In the genomic region with DNA sequence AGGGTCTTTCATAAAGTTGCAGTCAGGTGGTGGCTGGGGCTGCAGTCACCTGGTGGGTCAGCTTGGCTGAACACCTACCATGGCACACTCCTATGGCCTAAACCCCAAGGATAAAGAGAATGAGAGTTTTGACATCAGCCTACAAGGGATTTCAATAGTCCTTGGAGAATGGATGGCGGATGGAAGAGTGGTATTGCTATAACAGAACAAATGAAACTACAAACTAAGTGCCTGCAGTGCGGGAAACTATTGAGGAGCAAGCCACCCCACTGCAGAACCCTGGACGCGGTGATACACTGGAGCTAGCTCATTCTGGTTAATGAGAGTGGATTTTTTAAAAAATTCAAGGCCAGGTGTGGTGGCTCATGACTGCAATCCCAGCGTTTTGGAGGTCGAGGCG, we compare ENCODE assay signal across 10 cellular contexts. TPM values are rescaled to one million over a fixed set of nuclear protein-coding genes. Genes with fewer than 3 reads are reported as not detected.
DNase-seq lines count a peak whose midpoint lies in the region; ATAC-seq and TF ChIP-seq lines count a peak whose summit lies in the region.
"Had no signal": no experiment of that assay in that cellular context is flagged by ENCODE, and none has a peak within 500 bp of the region (broad histone marks: within the 10 kb centered on the region; RNA-seq: fewer than 3 reads in every experiment).

No MANE protein-coding gene starts in this region.

- TF ChIP-seq CTCF in activated CD8-positive, alpha-beta T cell treated with anti-CD3 and anti-CD28 coated beads for 36 hours (IDR thresholded peaks at IDR 0.05), result no peak

- POLR2A ChIA-PET in activated CD8-positive, alpha-beta T cell treated with anti-CD3 and anti-CD28 coated beads for 36 hours (lab: Charles Lee), result no interaction called here

- CTCF ChIA-PET in activated CD8-positive, alpha-beta T cell treated with anti-CD3 and anti-CD28 coated beads for 36 hours (lab: Charles Lee), result interaction anchor here (3.0 kb wide), 1 partner anchor 106 kb away, joined by 11 read pairs; no protein-coding TSS in a partner anchor

- no peak for DNase-seq in stimulated activated naive CD8-positive, alpha-beta T cell treated with anti-CD3 and anti-CD28 coated beads, Interleukin-15, Interleukin-2, amounts not matched to agents 100 U/mL and 50 U/mL, for 24 hours
- DNase-seq in activated CD8-positive, alpha-beta T cell treated with anti-CD3 and anti-CD28 coated beads for 36 hours, result no peak
- no peak for DNase-seq in stimulated activated CD4-positive, alpha-beta T cell treated with anti-CD3 and anti-CD28 coated beads, Interleukin-12 subunit alpha, Interleukin-12 subunit beta, amount 100 ng/mL, for 4 hours
- DNase-seq in effector memory CD4-positive, alpha-beta T cell, result no peak
- no peak for DNase-seq in NK-92 (lab: John Stamatoyannopoulos, UW; ENCODE audit: unreplicated experiment)
- DNase-seq: COR-L47, NCI-H1694 had no signal

- H3K27me3 ChIP-seq in iPS-20b (ENCODE audit: insufficient read depth, low read length), result no peaks in the 10 kb centered on the region
- no peaks in the 10 kb centered on the region for H3K27me3 ChIP-seq in effector memory CD4-positive, alpha-beta T cell (replicated peaks; ENCODE audit: control insufficient read depth, insufficient read depth, low read length, poor library complexity, severe bottlenecking)

- peaks cover 4% of the 10 kb centered on the region for H3K36me3 Mint-ChIP-seq in stimulated activated naive CD8-positive, alpha-beta T cell treated with anti-CD3 and anti-CD28 coated beads, Interleukin-15, Interleukin-2, amounts not matched to agents 100 ng/mL and 50 ng/mL, for 24 hours (ENCODE audit: low read depth)
- peaks cover 3% of the 10 kb centered on the region for H3K36me3 Mint-ChIP-seq in activated CD8-positive, alpha-beta T cell treated with anti-CD3 and anti-CD28 coated beads for 36 hours (ENCODE audit: low read depth)

- intact Hi-C loops in activated CD8-positive, alpha-beta T cell treated with anti-CD3 and anti-CD28 coated beads for 36 hours (cut with micrococcal nuclease), result loop anchor here (5.0 kb wide), 1 partner anchor 67 kb away; no protein-coding TSS in a partner anchor

- no peak overlapping the region for H3K27ac ChIP-seq in iPS-20b (ENCODE audit: low read length)
- H3K27ac ChIP-seq in effector memory CD4-positive, alpha-beta T cell (ENCODE audit: insufficient read depth, low read length, poor library complexity, severe bottlenecking), result no peak overlapping the region

- H3K9me3 Mint-ChIP-seq in stimulated activated naive CD8-positive, alpha-beta T cell treated with anti-CD3 and anti-CD28 coated beads, Interleukin-15, Interleukin-2, amounts not matched to agents 100 ng/mL and 50 ng/mL, for 24 hours, result no peaks in the 10 kb centered on the region
- H3K9me3 Mint-ChIP-seq in activated CD8-positive, alpha-beta T cell treated with anti-CD3 and anti-CD28 coated beads for 36 hours, result no peaks in the 10 kb centered on the region

- no peaks in the 10 kb centered on the region for H3K27me3 Mint-ChIP-seq in stimulated activated naive CD8-positive, alpha-beta T cell treated with anti-CD3 and anti-CD28 coated beads, Interleukin-15, Interleukin-2, amounts not matched to agents 100 ng/mL and 50 ng/mL, for 24 hours
- no peaks in the 10 kb centered on the region for H3K27me3 Mint-ChIP-seq in activated CD8-positive, alpha-beta T cell treated with anti-CD3 and anti-CD28 coated beads for 36 hours

- H3K4me3 ChIP-seq in iPS-20b (ENCODE audit: low read length), result peak overlapping the region; percentile 74; the same call in 1 of the 2 replicates
- no peak overlapping the region for H3K4me3 ChIP-seq in effector memory CD4-positive, alpha-beta T cell (ENCODE audit: insufficient read depth, low read depth, low read length, poor library complexity, severe bottlenecking)

- peaks cover 37% of the 10 kb centered on the region for H3K4me1 Mint-ChIP-seq in stimulated activated naive CD8-positive, alpha-beta T cell treated with anti-CD3 and anti-CD28 coated beads, Interleukin-15, Interleukin-2, amounts not matched to agents 100 ng/mL and 50 ng/mL, for 24 hours (ENCODE audit: low read depth)
- peaks cover 21% of the 10 kb centered on the region for H3K4me1 Mint-ChIP-seq in activated CD8-positive, alpha-beta T cell treated with anti-CD3 and anti-CD28 coated beads for 36 hours (ENCODE audit: low read depth)

- no peak for ATAC-seq in stimulated activated naive CD8-positive, alpha-beta T cell treated with anti-CD3 and anti-CD28 coated beads, Interleukin-15, Interleukin-2, amounts not matched to agents 100 U/mL and 50 U/mL, for 24 hours
- no peak for ATAC-seq in activated CD8-positive, alpha-beta T cell treated with anti-CD3 and anti-CD28 coated beads for 36 hours
- no peak for ATAC-seq in HG02798 (IDR thresholded peaks at IDR 0.05; ENCODE audit: poor library complexity, unreplicated experiment)

- H3K9me3 ChIP-seq in iPS-20b (ENCODE audit: insufficient read depth, low read depth, low read length), result no peaks in the 10 kb centered on the region
- no peaks in the 10 kb centered on the region for H3K9me3 ChIP-seq in effector memory CD4-positive, alpha-beta T cell (ENCODE audit: control insufficient read depth, low read length)

- H3K4me1 ChIP-seq in iPS-20b (ENCODE audit: insufficient read depth, low read length), result no peaks in the 10 kb centered on the region
- H3K4me1 ChIP-seq in effector memory CD4-positive, alpha-beta T cell (ENCODE audit: control insufficient read depth, insufficient read depth, low read length, poor library complexity, severe bottlenecking), result peaks cover 15% of the 10 kb centered on the region

- H3K36me3 ChIP-seq in iPS-20b (ENCODE audit: insufficient read depth, low read depth, low read length), result no peaks in the 10 kb centered on the region
- H3K36me3 ChIP-seq in effector memory CD4-positive, alpha-beta T cell (ENCODE audit: control insufficient read depth, insufficient read depth, low read length), result no peaks in the 10 kb centered on the region

- peak overlapping the region; percentile 80; the same call in 1 of the 2 replicates for H3K9ac ChIP-seq in iPS-20b (ENCODE audit: low read depth, low read length)

- peak overlapping the region; percentile 90 for H3K4me3 Mint-ChIP-seq in stimulated activated naive CD8-positive, alpha-beta T cell treated with anti-CD3 and anti-CD28 coated beads, Interleukin-15, Interleukin-2, amounts not matched to agents 100 ng/mL and 50 ng/mL, for 24 hours
- H3K4me3 Mint-ChIP-seq in activated CD8-positive, alpha-beta T cell treated with anti-CD3 and anti-CD28 coated beads for 36 hours, result peak overlapping the region; percentile 83

- no peak overlapping the region for H3K27ac Mint-ChIP-seq in stimulated activated naive CD8-positive, alpha-beta T cell treated with anti-CD3 and anti-CD28 coated beads, Interleukin-15, Interleukin-2, amounts not matched to agents 100 ng/mL and 50 ng/mL, for 24 hours
- no peak overlapping the region for H3K27ac Mint-ChIP-seq in activated CD8-positive, alpha-beta T cell treated with anti-CD3 and anti-CD28 coated beads for 36 hours

RNA-seq across cellular contexts. Expression of gene PRPSAP2, which starts 3.0 kb away (rescaled TPM):
- total RNA-seq in activated CD8-positive, alpha-beta T cell treated with anti-CD3 and anti-CD28 coated beads for 36 hours, result 10 to 100 TPM; 63.0 to 63.7 TPM
